Comparison of ENCODE assay signal across 14 cellular contexts in the genomic region with DNA sequence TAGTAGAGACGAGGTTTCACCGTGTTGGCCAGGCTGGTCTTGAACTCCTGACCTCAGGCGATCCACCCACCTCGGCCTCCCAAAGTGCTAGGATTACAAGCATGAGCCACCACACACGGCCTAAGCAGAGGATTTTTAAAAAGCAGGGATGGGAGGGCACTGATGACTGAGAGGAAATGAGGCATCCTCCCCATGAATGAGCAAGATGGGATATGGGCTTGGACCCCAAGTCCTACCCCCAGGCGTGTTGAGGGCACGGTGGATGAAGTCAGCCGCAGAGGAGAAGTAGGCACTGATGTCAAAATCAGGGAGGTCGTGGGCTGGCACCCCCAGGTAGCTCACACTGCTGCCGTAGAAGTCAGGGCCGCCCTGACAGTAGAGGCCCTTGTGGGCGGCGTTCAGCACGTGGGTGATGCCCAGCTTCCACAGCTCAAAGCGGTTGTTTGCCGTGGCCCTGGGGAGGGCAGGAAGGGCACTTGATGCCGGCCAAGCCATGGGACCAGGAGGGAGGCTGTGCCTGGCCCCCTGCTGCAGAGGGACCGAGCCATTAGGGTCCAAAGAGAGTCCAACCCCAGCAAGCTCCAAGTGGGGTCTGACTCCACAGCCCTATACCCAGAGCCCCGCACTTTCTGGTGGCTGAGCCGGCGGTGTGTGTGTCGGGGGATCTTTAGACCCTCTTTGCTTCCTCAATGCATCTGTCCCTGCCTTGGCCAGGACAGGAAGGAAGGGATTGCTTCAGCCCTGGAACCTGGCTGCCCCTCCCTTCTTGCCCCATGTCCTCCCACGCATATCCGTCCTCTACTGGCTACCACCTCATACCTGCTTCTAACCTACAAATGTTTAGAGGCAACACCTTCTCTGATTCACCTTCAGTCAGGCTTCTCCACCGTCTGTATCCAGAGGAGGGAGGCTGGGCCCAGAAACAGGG. TPM values are rescaled to one million over a fixed set of nuclear protein-coding genes. Genes with fewer than 3 reads are reported as not detected.
A peak's percentile ranks its signal among the peaks of the same experiment; 100 is the strongest.
DNase-seq lines count a peak whose midpoint lies in the region; ATAC-seq and TF ChIP-seq lines count a peak whose summit lies in the region.
"Had no signal": no experiment of that assay in that cellular context is flagged by ENCODE, and none has a peak within 500 bp of the region (broad histone marks: within the 10 kb centered on the region; RNA-seq: fewer than 3 reads in every experiment).

No MANE protein-coding gene starts in this region.

- no peak overlapping the region for H3K4me3 ChIP-seq in DND-41 (ENCODE audit: low read depth in 1 of 2, low read length in 2 of 2)
- no peak overlapping the region for H3K4me3 ChIP-seq in IMR-90 (ENCODE audit: insufficient read depth, low read depth, low read length)
- H3K4me3 ChIP-seq in esophagus (ENCODE audit: low read depth in 1 of 2, low read length in 2 of 2), result no peak overlapping the region
- no peak overlapping the region for H3K4me3 ChIP-seq in parathyroid adenoma (ENCODE audit: low read depth, low read length)
- H3K4me3 ChIP-seq: lung, MG63, prostate gland had no signal

- no peak overlapping the region for H3K4me2 ChIP-seq in DND-41 (ENCODE audit: insufficient read depth, low read length)
- no peak overlapping the region for H3K4me2 ChIP-seq in IMR-90 (ENCODE audit: low read depth, low read length)
- no peak overlapping the region for H3K4me2 ChIP-seq in parathyroid adenoma (ENCODE audit: low read length)

- ATAC-seq in DND-41 (ENCODE audit: insufficient read depth, low read depth), result no peak
- ATAC-seq in IMR-90 (ENCODE audit: low read depth), result no peak
- ATAC-seq in HG03521 (IDR thresholded peaks at IDR 0.05; ENCODE audit: unreplicated experiment), result no peak
- ATAC-seq in GM21529 (IDR thresholded peaks at IDR 0.05; ENCODE audit: unreplicated experiment), result no peak
- ATAC-seq: activated naive CD8-positive, alpha-beta T cell treated with anti-CD3 and anti-CD28 coated beads, Interleukin-2, amount 50 U/mL, for 24 hours had no signal

- TF ChIP-seq CTCF in DND-41 (IDR thresholded peaks at IDR 0.05; ENCODE audit: borderline replicate concordance, extremely low read depth, low read length, poor library complexity, severe bottlenecking) (no peak), IMR-90 (conservative IDR thresholded peaks at IDR 0.05; ENCODE audit: low read depth, low read length) (no peak), parathyroid adenoma (IDR thresholded peaks at IDR 0.05) (no peak)

- no peak overlapping the region for H2AK9ac ChIP-seq in IMR-90 (replicated peaks; ENCODE audit: low read depth, low read length, poor library complexity)

- H3K36me3 ChIP-seq in DND-41 (ENCODE audit: insufficient read depth, low read length), result no peaks in the 10 kb centered on the region
- no peaks in the 10 kb centered on the region for H3K36me3 ChIP-seq in IMR-90 (ENCODE audit: control insufficient read depth, insufficient read depth, low read length)
- no peaks in the 10 kb centered on the region for H3K36me3 ChIP-seq in esophagus (ENCODE audit: control insufficient read depth in 2 of 2, insufficient read depth in 2 of 2, low read length in 1 of 2)
- no peaks in the 10 kb centered on the region for H3K36me3 ChIP-seq in parathyroid adenoma (ENCODE audit: control insufficient read depth, insufficient read depth, low read length)
- H3K36me3 ChIP-seq: prostate gland had no signal

- peak overlapping the region; percentile 33; the same call in 1 of the 2 replicates for H2AK5ac ChIP-seq in IMR-90 (ENCODE audit: low read depth, low read length)

- H3K56ac ChIP-seq in IMR-90 (ENCODE audit: extremely low read depth, insufficient read depth, low read length), result no peak overlapping the region

- H2BK15ac ChIP-seq in IMR-90 (ENCODE audit: low read depth, low read length), result no peak overlapping the region

- TF ChIP-seq RAD21 in IMR-90 (IDR thresholded peaks at IDR 0.05; ENCODE audit: low read length), result no peak

- H4K91ac ChIP-seq in IMR-90 (ENCODE audit: insufficient read depth, low read depth, low read length), result no peak overlapping the region

- CTCF ChIA-PET in IMR-90 (lab: Yijun Ruan, JAX), result interaction anchor here (0.6 kb wide), 1 partner anchor 291 kb away, joined by 3 read pairs; no protein-coding TSS in a partner anchor

- peaks cover 9% of the 10 kb centered on the region for H3K9me1 ChIP-seq in IMR-90 (ENCODE audit: insufficient read depth, low read length)

- H3K79me2 ChIP-seq in DND-41 (ENCODE audit: insufficient read depth, low read length), result peaks cover 29% of the 10 kb centered on the region
- H3K79me2 ChIP-seq in parathyroid adenoma, result no peaks in the 10 kb centered on the region

- H3K4me1 ChIP-seq in DND-41 (ENCODE audit: insufficient read depth, low read length) (peaks cover 40% of the 10 kb centered on the region), IMR-90 (ENCODE audit: control insufficient read depth, insufficient read depth, low read length) (peaks cover 2% of the 10 kb centered on the region; the same call in 1 of the 2 replicates), esophagus (ENCODE audit: control insufficient read depth in 2 of 2, insufficient read depth in 2 of 2, low read length in 1 of 2) (peaks cover 0 to 22% of the 10 kb centered on the region in 2 donors), parathyroid adenoma (peaks cover 6% of the 10 kb centered on the region)
- H3K4me1 ChIP-seq: prostate gland had no signal

- no peak overlapping the region for H4K8ac ChIP-seq in IMR-90 (ENCODE audit: low read depth in 2 of 2, low read length in 2 of 2)

- H4K20me1 ChIP-seq in DND-41 (ENCODE audit: insufficient read depth, low read length), result no peaks in the 10 kb centered on the region
- peaks cover 13% of the 10 kb centered on the region for H4K20me1 ChIP-seq in IMR-90 (ENCODE audit: insufficient read depth, low read length)

- DNase-seq in DND-41 (no peak), IMR-90 (no peak), NCI-H2107 treated with DMSO at 0.1 percent for 48 hours (lab: John Stamatoyannopoulos, UW; ENCODE audit: unreplicated experiment) (no peak), NCI-H2107 (lab: John Stamatoyannopoulos, UW) (no peak)
- DNase-seq: activated CD8-positive, alpha-beta memory T cell treated with anti-CD3 and anti-CD28 coated beads, Interleukin-2, amount 50 U/mL, for 4 hours; NCI-H2171 had no signal

- H2AFZ ChIP-seq in DND-41 (ENCODE audit: low read depth, low read length) (peak overlapping the region; percentile 72; the same call in 1 of the 2 replicates), IMR-90 (replicated peaks; ENCODE audit: low read length, poor library complexity) (peak overlapping the region; percentile 54), parathyroid adenoma (peak overlapping the region; percentile 67)

- dilution Hi-C loops in IMR-90 (cut with HindIII; ENCODE audit: low sequenced_read_pairs, unreplicated experiment), result no loop called here

- H3K4ac ChIP-seq in IMR-90 (ENCODE audit: low read depth, low read length), result no peak overlapping the region

- H3K79me1 ChIP-seq in IMR-90 (ENCODE audit: low read depth in 1 of 2, low read length in 2 of 2), result peaks cover 0 to 20% of the 10 kb centered on the region in 2 experiments; a peak in 2 of 4 replicates

- H3K27ac ChIP-seq in DND-41 (ENCODE audit: low read length), result no peak overlapping the region
- H3K27ac ChIP-seq in IMR-90 (ENCODE audit: insufficient read depth, low read length), result no peak overlapping the region
- H3K27ac ChIP-seq in esophagus (ENCODE audit: low read depth in 2 of 2, low read length in 1 of 2), result peak overlapping the region; percentile 24 to 38
- peak overlapping the region; percentile 58 for H3K27ac ChIP-seq in parathyroid adenoma
- H3K27ac ChIP-seq: prostate gland had no signal

- H3K9me3 ChIP-seq in DND-41 (ENCODE audit: insufficient read depth, low read length, severe bottlenecking) (no peaks in the 10 kb centered on the region), IMR-90 (ENCODE audit: control insufficient read depth, insufficient read depth, low read length) (no peaks in the 10 kb centered on the region), esophagus (ENCODE audit: control insufficient read depth in 2 of 2, insufficient read depth in 1 of 2, low read depth in 1 of 2, low read length in 1 of 2) (no peaks in the 10 kb centered on the region), parathyroid adenoma (ENCODE audit: control insufficient read depth, low read length) (no peaks in the 10 kb centered on the region)
- H3K9me3 ChIP-seq: MG63, prostate gland had no signal

- H2BK20ac ChIP-seq in IMR-90 (ENCODE audit: low read depth, low read length), result no peak overlapping the region

- no peak overlapping the region; the same call in 1 of the 2 replicates for H4K5ac ChIP-seq in IMR-90 (ENCODE audit: low read depth, low read length)

- no peak overlapping the region for H2BK120ac ChIP-seq in IMR-90 (ENCODE audit: low read depth, low read length)

- WGBS in IMR-90 (ENCODE audit: extremely low coverage in 2 of 2, insufficient read length in 1 of 2), 2 experiments, result 95% methylated on average over 8 of the region's 25 CpGs; no CpG with 5 or more reads in 1 of the 2 experiments
- 83 to 84% methylated on average over 25 of the region's 25 CpGs for WGBS in esophagus, 2 donors

- no peak overlapping the region for H3K18ac ChIP-seq in IMR-90 (ENCODE audit: low read depth, low read length)

- H3K27me3 ChIP-seq in DND-41 (ENCODE audit: insufficient read depth, low read length, poor library complexity), result no peaks in the 10 kb centered on the region
- no peaks in the 10 kb centered on the region for H3K27me3 ChIP-seq in IMR-90 (ENCODE audit: control insufficient read depth, insufficient read depth, low read length)
- no peaks in the 10 kb centered on the region for H3K27me3 ChIP-seq in esophagus (ENCODE audit: control insufficient read depth in 1 of 2, insufficient read depth in 2 of 2, low read length in 2 of 2)
- no peaks in the 10 kb centered on the region for H3K27me3 ChIP-seq in parathyroid adenoma (ENCODE audit: control insufficient read depth, insufficient read depth, low read length)
- H3K27me3 ChIP-seq: MG63 had no signal

- no peak overlapping the region for H2BK5ac ChIP-seq in IMR-90 (ENCODE audit: low read depth, low read length, poor library complexity, severe bottlenecking)

- intact Hi-C loops in IMR-90 (cut with micrococcal nuclease), result loop anchor here (10.0 kb wide), 1 partner anchor 983 kb away; no protein-coding TSS in a partner anchor

- H3K23ac ChIP-seq in IMR-90 (ENCODE audit: low read depth, low read length), result no peak overlapping the region

- POLR2A ChIA-PET in IMR-90 (lab: Charles Lee; ENCODE audit: unreplicated experiment), result no interaction called here

- in situ Hi-C loops in IMR-90 (cut with MboI; ENCODE audit: low sequenced_read_pairs), result no loop called here

- TF ChIP-seq POLR2A in IMR-90 (IDR thresholded peaks at IDR 0.05; ENCODE audit: low read depth, low read length), result no peak

- no TSS peak for BruUV-seq in IMR-90 (replicated peaks; lab: Mats Ljungman, UMichigan)

- H3K9ac ChIP-seq in DND-41 (ENCODE audit: low read depth, low read length) (no peak overlapping the region), IMR-90 (ENCODE audit: low read depth, low read length) (no peak overlapping the region), parathyroid adenoma (no peak overlapping the region)

- H3K14ac ChIP-seq in IMR-90 (replicated peaks; ENCODE audit: low read depth, low read length), result no peak overlapping the region

RNA-seq across cellular contexts. Expression of a gene that starts 3.4 kb away (rescaled TPM):
- 28.7 and 34.2 TPM in 2 replicates for total RNA-seq in IMR-90 (2012; rRNA removed)
- 8.6 and 10.1 TPM in 2 replicates for polyA plus RNA-seq in IMR-90 (2012; rRNA removed)
- polyA plus RNA-seq in IMR-90 (2012; cell fraction: cytosol; rRNA removed), result 3.7 and 5.3 TPM in 2 replicates
- 2.2 and 12.3 TPM in 2 replicates for polyA plus RNA-seq in IMR-90 (2012; cell fraction: nucleus; rRNA removed; ENCODE audit: low replicate concordance)
- polyA plus RNA-seq in esophagus, result 1 to 10 TPM; 8.1 to 9.7 TPM

Comparison
In these comparisons a context has a peak if more than half of its experiments do, and no peak if none do; other contexts are left out.
1. H3K27ac ChIP-seq: peak in esophagus (2 of 2) and parathyroid adenoma (single experiment); none in DND-41 (single experiment) and IMR-90 (single experiment).
2. Peak in every context shown above with its lines, with median percentiles within 50 percentile points of each other: H2AFZ ChIP-seq.